16 cellular contexts compared by ENCODE assay signal in the genomic region with DNA sequence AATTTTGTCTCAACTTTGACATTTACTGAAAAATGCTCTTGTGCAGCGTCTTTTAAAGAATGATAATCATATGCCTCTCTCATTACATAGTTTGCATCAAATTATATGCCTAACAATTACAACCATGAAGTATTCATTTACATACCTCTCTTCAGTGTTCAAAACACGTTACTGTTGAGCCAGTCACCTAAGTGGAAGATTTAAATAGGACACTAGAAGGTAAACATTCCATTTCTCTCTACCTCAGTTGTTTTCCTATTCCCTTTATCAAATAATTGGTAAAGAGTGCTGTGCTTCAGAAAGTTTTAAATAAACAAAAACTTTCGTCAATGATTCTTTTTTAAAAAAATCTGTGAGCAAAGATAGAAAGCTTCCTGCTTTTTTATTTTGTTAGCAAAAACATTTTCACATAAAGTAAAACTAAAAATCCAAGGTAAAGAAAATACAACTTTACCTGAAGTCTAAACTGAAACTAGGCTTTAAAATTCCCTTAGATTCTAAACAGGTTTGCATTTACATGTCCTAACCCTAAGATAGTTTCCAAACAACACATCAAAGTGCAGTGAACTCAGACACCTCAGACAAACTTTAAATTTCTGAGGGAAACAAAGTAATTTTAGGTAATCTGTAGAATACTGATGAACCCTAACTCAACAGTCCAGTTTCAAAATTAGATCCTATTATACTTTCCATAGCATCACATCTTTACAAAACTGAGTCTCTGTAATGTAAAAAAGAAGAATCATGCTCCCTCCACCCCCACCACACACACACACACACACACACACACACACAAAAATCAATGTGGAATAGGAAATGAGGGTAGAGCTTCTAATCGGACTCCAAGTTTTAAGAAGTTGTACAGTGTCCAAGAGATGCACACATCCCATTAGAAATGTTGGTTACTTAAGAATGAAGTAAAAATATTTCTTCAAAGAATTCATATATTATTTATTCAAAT. TPM values are rescaled to one million over a fixed set of nuclear protein-coding genes. Genes with fewer than 3 reads are reported as not detected.
A peak's percentile ranks its signal among the peaks of the same experiment; 100 is the strongest.
DNase-seq lines count a peak whose midpoint lies in the region; ATAC-seq and TF ChIP-seq lines count a peak whose summit lies in the region.
"Had no signal": no experiment of that assay in that cellular context is flagged by ENCODE, and none has a peak within 500 bp of the region (broad histone marks: within the 10 kb centered on the region; RNA-seq: fewer than 3 reads in every experiment).

No MANE protein-coding gene starts in this region.

- TF ChIP-seq EP300 in sigmoid colon (IDR thresholded peaks at IDR 0.05), result no peak

- DNase-seq in H4 (ENCODE audit: low spot score), result no peak
- DNase-seq in sigmoid colon, result no peak
- no peak for DNase-seq in activated gamma-delta T cell treated with Interleukin-2 at 50 U/mL for 16 hours
- DNase-seq: activated T-cell treated with anti-CD3 and anti-CD28 coated beads for 4 hours; AML-193; dermis blood vessel endothelial cell; EL; NCI-H82; SIG-M5; stimulated activated naive CD8-positive, alpha-beta T cell treated with anti-CD3 and anti-CD28 coated beads, Interleukin-15, amount 100 ng/mL, for 72 hours; WERI-Rb-1 had no signal

- no peak overlapping the region for H3K9ac ChIP-seq in endocrine pancreas (ENCODE audit: control insufficient read depth, insufficient read depth, low read length)

- 34 to 65% methylated on average over 4 of the region's 4 CpGs for WGBS in sigmoid colon, 2 donors

- intact Hi-C loops in sigmoid colon (cut with DNase I), result no loop called here

- H3K36me3 ChIP-seq in endocrine pancreas (ENCODE audit: control insufficient read depth, insufficient read depth, low read length), result no peaks in the 10 kb centered on the region
- H3K36me3 ChIP-seq in sigmoid colon, result no peaks in the 10 kb centered on the region
- H3K36me3 ChIP-seq: WERI-Rb-1 had no signal

- no peak for TF ChIP-seq POLR2A in sigmoid colon (IDR thresholded peaks at IDR 0.05)

- H3K4me1 ChIP-seq in endocrine pancreas (ENCODE audit: control insufficient read depth, insufficient read depth, low read length) (peaks cover 32% of the 10 kb centered on the region), sigmoid colon (peaks cover 0 to 15% (median 0%) of the 10 kb centered on the region in 4 donors)

- no peak overlapping the region for H3K27ac ChIP-seq in sigmoid colon
- H3K27ac ChIP-seq: WERI-Rb-1 had no signal

- H3K27me3 ChIP-seq in endocrine pancreas (ENCODE audit: control insufficient read depth, insufficient read depth, low read length) (no peaks in the 10 kb centered on the region), sigmoid colon (no peaks in the 10 kb centered on the region)

- H3K9me3 ChIP-seq in endocrine pancreas (ENCODE audit: control insufficient read depth, low read length), result no peaks in the 10 kb centered on the region
- H3K9me3 ChIP-seq in sigmoid colon, result no peaks in the 10 kb centered on the region

- ATAC-seq in GM18858 (IDR thresholded peaks at IDR 0.05; ENCODE audit: unreplicated experiment) (peak; percentile 24), GM21723 (IDR thresholded peaks at IDR 0.05; ENCODE audit: unreplicated experiment) (peak; percentile 33), HG03196 (IDR thresholded peaks at IDR 0.05; ENCODE audit: unreplicated experiment) (peak; percentile 15), HG03039 (IDR thresholded peaks at IDR 0.05; ENCODE audit: unreplicated experiment) (no peak)
- ATAC-seq: stimulated activated naive CD8-positive, alpha-beta T cell treated with anti-CD3 and anti-CD28 coated beads, Interleukin-15, amount 100 ng/mL, for 72 hours had no signal

- H3K4me3 ChIP-seq in endocrine pancreas (ENCODE audit: control insufficient read depth, insufficient read depth, low read length) (peak overlapping the region; percentile 50), sigmoid colon (no peak overlapping the region)

- TF ChIP-seq CTCF in sigmoid colon (IDR thresholded peaks at IDR 0.05), result no peak

RNA-seq across cellular contexts. Expression of gene PAWR, which starts 46.2 kb away (rescaled TPM):
- total RNA-seq in H4 (2014; rRNA removed; shearing (Covaris generic)), result 18.6 and 25.5 TPM in 2 replicates
- 10 to 100 TPM; 22.1 to 53.5 (median 30.2) TPM for total RNA-seq in sigmoid colon
- polyA plus RNA-seq in sigmoid colon, result 10 to 100 TPM in 2 of 3 donors, 1 to 10 TPM in 1; 7.8 to 25.1 (median 15.7) TPM
